Comparison of ENCODE assay signal across 14 cellular contexts in the genomic region with DNA sequence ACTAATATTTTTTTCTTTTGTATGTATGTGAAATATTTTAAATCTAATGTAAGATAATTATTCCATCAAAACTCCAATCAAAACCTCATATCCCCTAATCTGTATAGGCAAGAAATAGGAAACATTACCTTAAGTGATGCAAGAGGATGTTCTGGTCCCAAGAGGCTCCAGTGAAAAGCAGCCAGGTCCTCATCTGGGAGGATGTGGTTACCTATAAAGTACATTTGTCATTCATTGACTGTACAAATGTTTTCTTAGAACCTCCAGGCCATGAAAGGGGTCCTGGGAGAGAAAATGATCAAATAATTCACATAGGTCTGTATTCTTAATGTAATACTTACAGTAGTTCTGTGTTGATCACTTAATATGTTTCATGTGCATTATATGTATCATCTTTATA. TPM values are rescaled to one million over a fixed set of nuclear protein-coding genes. Genes with fewer than 3 reads are reported as not detected.
DNase-seq lines count a peak whose midpoint lies in the region; ATAC-seq and TF ChIP-seq lines count a peak whose summit lies in the region.
"Had no signal": no experiment of that assay in that cellular context is flagged by ENCODE, and none has a peak within 500 bp of the region (broad histone marks: within the 10 kb centered on the region; RNA-seq: fewer than 3 reads in every experiment).

No MANE protein-coding gene starts in this region.

- H3K4me1 Mint-ChIP-seq in mesothelial cell of epicardium: no peaks in the 10 kb centered on the region
- H3K4me1 Mint-ChIP-seq: CD4-positive, alpha-beta memory T cell had no signal

- H3K4me1 ChIP-seq in psoas muscle: no peaks in the 10 kb centered on the region

- no peaks in the 10 kb centered on the region for H3K27me3 Mint-ChIP-seq in mesothelial cell of epicardium (ENCODE audit: low read depth)
- H3K27me3 Mint-ChIP-seq: CD4-positive, alpha-beta memory T cell had no signal

- H3K4me3 Mint-ChIP-seq in mesothelial cell of epicardium: no peak overlapping the region
- H3K4me3 Mint-ChIP-seq: CD4-positive, alpha-beta memory T cell had no signal

- H3K36me3 ChIP-seq in psoas muscle (ENCODE audit: insufficient read depth in 1 of 2, low read depth in 1 of 2): peaks cover 0 to 5% of the 10 kb centered on the region in 2 donors

- TF ChIP-seq POLR2A in NB4 (IDR thresholded peaks at IDR 0.05; ENCODE audit: extremely low read depth, insufficient read length): no peak

- H3K36me3 Mint-ChIP-seq in mesothelial cell of epicardium: peaks cover 21% of the 10 kb centered on the region

- H3K27ac ChIP-seq in psoas muscle: no peak overlapping the region

- DNase-seq in NB4 (ENCODE audit: low read depth) (peak; percentile 26), fibroblast of mammary gland (ENCODE audit: low read depth) (peak; percentile 15), mesothelial cell of epicardium (ENCODE audit: low spot score in 2 of 2, unreplicated experiment in 2 of 2) (no peak), psoas muscle (no peak), midbrain (lab: John Stamatoyannopoulos, UW) (no peak)
- DNase-seq: C1 segment of cervical spinal cord; Calu3; CD4-positive, alpha-beta memory T cell; COR-L47; DMS53; DMS79 treated with DMSO at 0.1 percent for 48 hours; GOT3; HCEC 1CT had no signal

- ATAC-seq in GM18907 (IDR thresholded peaks at IDR 0.05; ENCODE audit: unreplicated experiment): peak; percentile 46
- no peak for ATAC-seq in psoas muscle

- intact Hi-C loops in psoas muscle (cut with DNase I): no loop called here

- H3K4me3 ChIP-seq in NB4 (ENCODE audit: low read depth, low read length): no peak overlapping the region
- H3K4me3 ChIP-seq in fibroblast of mammary gland (ENCODE audit: control insufficient read depth, low read depth, low read length): no peak overlapping the region
- H3K4me3 ChIP-seq in psoas muscle: no peak overlapping the region

- H3K27me3 ChIP-seq in psoas muscle (ENCODE audit: insufficient read depth in 3 of 3, low read length in 2 of 3): no peaks in the 10 kb centered on the region

- H3K9me3 ChIP-seq in psoas muscle: no peaks in the 10 kb centered on the region

- TF ChIP-seq CTCF in NB4 (IDR thresholded peaks at IDR 0.05; ENCODE audit: low read depth, low read length) (no peak), fibroblast of mammary gland (conservative IDR thresholded peaks at IDR 0.05; ENCODE audit: control insufficient read depth, insufficient read depth, low read depth, low read length) (no peak), mesothelial cell of epicardium (IDR thresholded peaks at IDR 0.05; ENCODE audit: unreplicated experiment) (no peak), psoas muscle (IDR thresholded peaks at IDR 0.05) (no peak)

- H3K27ac Mint-ChIP-seq in mesothelial cell of epicardium: no peak overlapping the region
- H3K27ac Mint-ChIP-seq: CD4-positive, alpha-beta memory T cell had no signal

- peaks cover 33% of the 10 kb centered on the region for H3K9me3 Mint-ChIP-seq in mesothelial cell of epicardium

RNA-seq across cellular contexts. Expression of a gene that starts 25.5 kb away (rescaled TPM):
- total RNA-seq in mesothelial cell of epicardium (12.5 to 16.1 TPM (median 13.8 TPM) in 3 replicates), psoas muscle (10 to 100 TPM in 1 of 4 donors, 1 to 10 TPM in 3; 6.6 to 13.0 (median 7.8) TPM)
- polyA plus RNA-seq in psoas muscle: 1 to 10 TPM; 4.9 to 7.6 (median 6.9) TPM

Comparison
In these comparisons a context has a peak if more than half of its experiments do, and no peak if none do; other contexts are left out.
1. DNase-seq: peak in NB4 (single experiment) and fibroblast of mammary gland (single experiment); none in mesothelial cell of epicardium (0 of 2), psoas muscle (0 of 2) and midbrain (single experiment).